Comparison of ENCODE assay signal across 9 cellular contexts in genomic region chr7:2100278-2101205, GRCh38.
A peak's percentile ranks its signal among the peaks of the same experiment; 100 is the strongest.
DNase-seq lines count a peak whose midpoint lies in the region; ATAC-seq and TF ChIP-seq lines count a peak whose summit lies in the region.
"Had no signal": no experiment of that assay in that cellular context is flagged by ENCODE, and none has a peak within 500 bp of the region (broad histone marks: within the 10 kb centered on the region; RNA-seq: fewer than 3 reads in every experiment).

No MANE protein-coding gene starts in this region.

- H3K4me1 ChIP-seq in gastroesophageal sphincter = peaks cover 0 to 36% (median 21%) of the 10 kb centered on the region in 3 donors

- 70 to 88% methylated on average over 4 of the region's 31 CpGs for WGBS in gastroesophageal sphincter (ENCODE audit: low coverage in 1 of 2), 2 donors

- H3K27ac ChIP-seq in gastroesophageal sphincter = no peak overlapping the region

- H3K9me3 ChIP-seq in gastroesophageal sphincter = no peaks in the 10 kb centered on the region

- H3K4me3 ChIP-seq in retinal pigment epithelial cell (ENCODE audit: low read length) (no peak overlapping the region), gastroesophageal sphincter (no peak overlapping the region)

- peak overlapping the region in 1 of 3 donors; percentile 63 for H3K4me3 Mint-ChIP-seq in T-cell

- H3K27ac Mint-ChIP-seq in T-cell = peak overlapping the region; percentile 81 to 84

- peak; percentile 49 for DNase-seq in activated CD4-positive, alpha-beta T cell treated with anti-CD3 and anti-CD28 coated beads for 48 hours
- no peak for DNase-seq in activated CD4-positive, alpha-beta T cell treated with anti-CD3 and anti-CD28 coated beads, Interleukin-2, amount 50 U/mL, for 4 hours
- peak in 20 of 34 experiments; percentile 15 to 60 (median 34) for DNase-seq in T-cell
- DNase-seq in retinal pigment epithelial cell (ENCODE audit: low read depth) = no peak
- no peak for DNase-seq in AG08396 (ENCODE audit: low spot score)
- no peak for DNase-seq in stimulated activated CD4-positive, alpha-beta T cell treated with anti-CD3 and anti-CD28 coated beads, Interleukin-2, amount 100 ng/mL, for 48 hours
- DNase-seq: MM.1S had no signal

- no peaks in the 10 kb centered on the region for H3K9me3 Mint-ChIP-seq in T-cell

- CTCF ChIA-PET in T-cell (lab: Charles Lee) = interaction anchor here in 1 of 2 donors (0.5 to 1.0 kb wide), 2 partner anchors 8 to 312 kb away, joined by 3 to 4 read pairs; no protein-coding TSS in a partner anchor

- peaks cover 5% of the 10 kb centered on the region for H3K36me3 Mint-ChIP-seq in T-cell

- no peaks in the 10 kb centered on the region for H3K27me3 Mint-ChIP-seq in T-cell

- H3K36me3 ChIP-seq in gastroesophageal sphincter = no peaks in the 10 kb centered on the region

- peaks cover 48 to 63% (median 61%) of the 10 kb centered on the region in 3 donors for H3K4me1 Mint-ChIP-seq in T-cell

- ATAC-seq in HG02610 (IDR thresholded peaks at IDR 0.05; ENCODE audit: unreplicated experiment) (peak; percentile 32), T-cell (replicated peaks in 1 of 4) (peak; percentile 18 to 61 (median 38)), gastroesophageal sphincter (no peak)

- POLR2A ChIA-PET in T-cell (lab: Charles Lee) = no interaction called here

- H3K27me3 ChIP-seq in gastroesophageal sphincter = no peaks in the 10 kb centered on the region

- TF ChIP-seq EP300 in gastroesophageal sphincter (IDR thresholded peaks at IDR 0.05) = no peak

- no peak for TF ChIP-seq POLR2A in gastroesophageal sphincter (IDR thresholded peaks at IDR 0.05)

- TF ChIP-seq CTCF in retinal pigment epithelial cell (conservative IDR thresholded peaks at IDR 0.05; ENCODE audit: low read depth, low read length) (peak; percentile 11), gastroesophageal sphincter (IDR thresholded peaks at IDR 0.05) (no peak)

Comparison
In these comparisons a context has a peak if more than half of its experiments do, and no peak if none do; other contexts are left out.
1. DNase-seq: peak in activated CD4-positive, alpha-beta T cell treated with anti-CD3 and anti-CD28 coated beads for 48 hours (single experiment) and T-cell (20 of 34); none in activated CD4-positive, alpha-beta T cell treated with anti-CD3 and anti-CD28 coated beads, Interleukin-2, amount 50 U/mL, for 4 hours (0 of 2), retinal pigment epithelial cell (single experiment), AG08396 (single experiment) and stimulated activated CD4-positive, alpha-beta T cell treated with anti-CD3 and anti-CD28 coated beads, Interleukin-2, amount 100 ng/mL, for 48 hours (0 of 2).